8 cellular contexts compared by ENCODE assay signal in genomic region chr16:85554791-85555548, GRCh38. TPM values are rescaled to one million over a fixed set of nuclear protein-coding genes. Genes with fewer than 3 reads are reported as not detected.
DNase-seq lines count a peak whose midpoint lies in the region; ATAC-seq and TF ChIP-seq lines count a peak whose summit lies in the region.

No MANE protein-coding gene starts in this region.

- no peaks in the 10 kb centered on the region for H4K20me1 ChIP-seq in mammary epithelial cell (ENCODE audit: insufficient read depth, low read length)

- H3K4me2 ChIP-seq in mammary epithelial cell (ENCODE audit: insufficient read depth, low read depth, low read length), result peak overlapping the region; percentile 93

- BruUV-seq in mammary epithelial cell (replicated peaks; lab: Mats Ljungman, UMichigan), result no TSS peak

- no peaks in the 10 kb centered on the region for H3K27me3 ChIP-seq in mammary epithelial cell (ENCODE audit: insufficient read depth, low read length)

- DNase-seq in DMS153 (lab: John Stamatoyannopoulos, UW), result peak; percentile 14
- DNase-seq in LHCN-M2 (ENCODE audit: low read depth), result peak; percentile 64
- DNase-seq in mammary epithelial cell, result peak; percentile 46
- DNase-seq in kidney glomerular epithelial cell (lab: John Stamatoyannopoulos, UW), result peak; percentile 36
- peak; percentile 69 for DNase-seq in stimulated activated CD4-positive, alpha-beta T cell treated with anti-CD3 and anti-CD28 coated beads, Interleukin-2, amount 100 ng/mL, for 4 hours (ENCODE audit: low read depth)

- in situ Hi-C loops in mammary epithelial cell (cut with MboI; ENCODE audit: low sequenced_read_pairs in 2 of 2), result no loop called here

- no peaks in the 10 kb centered on the region for H3K9me3 ChIP-seq in mammary epithelial cell (replicated peaks; ENCODE audit: insufficient read depth, low read length)

- H3K4me3 ChIP-seq in mammary epithelial cell (replicated peaks in 1 of 3; ENCODE audit: insufficient read depth in 1 of 3, low read depth in 2 of 3, low read length in 3 of 3), result peak overlapping the region; percentile 71 to 96 (median 74)

- TF ChIP-seq CTCF in VCaP (conservative IDR thresholded peaks at IDR 0.05) (no peak), mammary epithelial cell (conservative IDR thresholded peaks at IDR 0.05 in 1 of 2, IDR thresholded peaks at IDR 0.05 in 1 of 2; ENCODE audit: extremely low read depth in 1 of 2, insufficient read depth in 1 of 2, low read depth in 1 of 2, low read length in 2 of 2) (no peak)

- H3K4me1 ChIP-seq in mammary epithelial cell (ENCODE audit: insufficient read depth, low read length), result peaks cover 22% of the 10 kb centered on the region

- peak overlapping the region; percentile 88 for H2AFZ ChIP-seq in mammary epithelial cell (ENCODE audit: low read depth, low read length)

- H3K27ac ChIP-seq in VCaP (peak overlapping the region; percentile 79), mammary epithelial cell (ENCODE audit: insufficient read depth, low read depth, low read length) (peak overlapping the region; percentile 53)

- WGBS in mammary epithelial cell (ENCODE audit: low coverage, missing lambda C conversion rate), result 2% methylated on average over 14 of the region's 68 CpGs

- H3K9ac ChIP-seq in mammary epithelial cell (ENCODE audit: insufficient read depth, low read length), result peak overlapping the region; percentile 66

- CTCF ChIA-PET in mammary epithelial cell (lab: Charles Lee; ENCODE audit: low non-redundant PET), result interaction anchor here (0.6 kb wide), 1 partner anchor 129 kb away, joined by 3 read pairs; no protein-coding TSS in a partner anchor

- no peaks in the 10 kb centered on the region for H3K36me3 ChIP-seq in mammary epithelial cell (ENCODE audit: insufficient read depth, low read length)

- dilution Hi-C loops in mammary epithelial cell (cut with HindIII; ENCODE audit: low sequenced_read_pairs), result no loop called here

- ATAC-seq in GM18868 (IDR thresholded peaks at IDR 0.05; ENCODE audit: unreplicated experiment), result no peak
- no peak for ATAC-seq in GM21786 (IDR thresholded peaks at IDR 0.05; ENCODE audit: unreplicated experiment)

- intact Hi-C loops in mammary epithelial cell (cut with micrococcal nuclease), result loop anchor here (2.0 to 10.0 kb wide), 4 partner anchors 30 to 183 kb away; no protein-coding TSS in a partner anchor

- peaks cover 38% of the 10 kb centered on the region for H3K79me2 ChIP-seq in mammary epithelial cell (ENCODE audit: insufficient read depth, low read length)

RNA-seq across cellular contexts. Expression of gene GSE1, which starts 58.2 kb away (rescaled TPM):
- total RNA-seq in LHCN-M2 (2014; rRNA removed), result 10.9 and 14.3 TPM in 2 replicates
- 6.4 TPM for polyA plus RNA-seq in LHCN-M2 (2012)
- total RNA-seq in mammary epithelial cell, result 10 to 100 TPM; 19.3 to 24.3 TPM
- polyA plus RNA-seq in mammary epithelial cell, result 5.2 TPM
- 8.5 TPM for polyA minus RNA-seq in mammary epithelial cell

Comparison
In these comparisons a context has a peak if more than half of its experiments do, and no peak if none do; other contexts are left out.
1. DNase-seq: peak in every context shown above with its lines; median percentile 69 in stimulated activated CD4-positive, alpha-beta T cell treated with anti-CD3 and anti-CD28 coated beads, Interleukin-2, amount 100 ng/mL, for 4 hours; 64 in LHCN-M2; 46 in mammary epithelial cell; 36 in kidney glomerular epithelial cell; 14 in DMS153.